Comparison of ENCODE assay signal across 3 cellular contexts in genomic region chr1:162904023-162904422, GRCh38.
TF ChIP-seq lines count a peak whose summit lies in the region.

No MANE protein-coding gene starts in this region.

TF ChIP-seq in IMR-90, 13 proteins besides CTCF, POLR2A, EP300 and RAD21:
- TF ChIP-seq MXI1 (IDR thresholded peaks at IDR 0.05; ENCODE audit: borderline replicate concordance, low read depth, low read length): no peak

TF ChIP-seq in H1, 55 proteins besides CTCF, POLR2A, EP300 and RAD21:
- TF ChIP-seq SRF (IDR thresholded peaks at IDR 0.05; ENCODE audit: low read depth, low read length): no peak
- TF ChIP-seq ZNF274 (IDR thresholded peaks at IDR 0.05; ENCODE audit: borderline replicate concordance, extremely low read depth, low read length): no peak
- no peak for TF ChIP-seq SIRT6 (IDR thresholded peaks at IDR 0.05; ENCODE audit: low read length)
- no peak for TF ChIP-seq NANOG (IDR thresholded peaks at IDR 0.05; ENCODE audit: insufficient read depth, low read depth, low read length, poor library complexity, severe bottlenecking)
- TF ChIP-seq SUZ12 (IDR thresholded peaks at IDR 0.05; ENCODE audit: low read length): no peak
- no peak for TF ChIP-seq ATF2 (IDR thresholded peaks at IDR 0.05; ENCODE audit: low read length)
- no peak for TF ChIP-seq SIN3A (conservative IDR thresholded peaks at IDR 0.05 in 1 of 2, IDR thresholded peaks at IDR 0.05 in 1 of 2; ENCODE audit: low read depth in 1 of 2, low read length in 2 of 2)
TF ChIP-seq in H1: peak in this region for 0.

TF ChIP-seq in GM23338, 12 proteins besides CTCF, POLR2A, EP300 and RAD21:
- TF ChIP-seq POLR2AphosphoS5 (IDR thresholded peaks at IDR 0.05; ENCODE audit: low read depth) (no peak), ETS1 (IDR thresholded peaks at IDR 0.05) (no peak), STAT1 (IDR thresholded peaks at IDR 0.05; ENCODE audit: unreplicated experiment) (no peak), EZH2phosphoT487 (IDR thresholded peaks at IDR 0.05; ENCODE audit: unreplicated experiment) (no peak), REST (IDR thresholded peaks at IDR 0.05; ENCODE audit: unreplicated experiment) (no peak), CREB1 (CRISPR knock-in tag; IDR thresholded peaks at IDR 0.05; ENCODE audit: low read depth) (no peak), NANOG (IDR thresholded peaks at IDR 0.05; ENCODE audit: borderline replicate concordance) (no peak), ZNF114 (CRISPR knock-in tag; IDR thresholded peaks at IDR 0.05) (no peak), ZNF462 (CRISPR knock-in tag; IDR thresholded peaks at IDR 0.05) (no peak), ZNF331 (CRISPR knock-in tag; IDR thresholded peaks at IDR 0.05; ENCODE audit: low read depth) (no peak), JUNB (IDR thresholded peaks at IDR 0.05; ENCODE audit: unreplicated experiment) (no peak)
